In the genomic region with DNA sequence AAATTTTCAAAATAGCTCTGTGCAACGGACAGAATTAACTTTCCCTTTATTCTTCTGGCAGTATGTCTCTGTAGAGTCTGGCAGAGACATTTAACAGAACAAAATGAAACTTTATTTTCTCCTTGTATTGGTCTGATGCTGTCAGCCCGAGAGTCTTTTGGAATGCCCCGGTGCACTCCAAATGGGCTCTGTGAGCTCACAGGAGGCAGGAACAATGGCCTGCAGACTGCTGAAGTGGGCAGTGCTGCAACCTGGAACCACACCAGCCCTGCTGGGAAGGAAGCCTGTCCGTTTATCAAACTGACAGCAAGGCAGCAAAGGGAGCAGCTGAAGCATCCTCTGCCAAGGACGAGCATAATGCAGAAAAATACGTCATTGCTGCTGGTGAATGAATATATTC, we compare ENCODE assay signal across 10 cellular contexts.
A peak's percentile ranks its signal among the peaks of the same experiment; 100 is the strongest.
DNase-seq lines count a peak whose midpoint lies in the region; ATAC-seq and TF ChIP-seq lines count a peak whose summit lies in the region.
"Had no signal": no experiment of that assay in that cellular context is flagged by ENCODE, and none has a peak within 500 bp of the region (broad histone marks: within the 10 kb centered on the region; RNA-seq: fewer than 3 reads in every experiment).

No MANE protein-coding gene starts in this region.

- peak overlapping the region; percentile 78 for H2AFZ ChIP-seq in fibroblast of lung (ENCODE audit: low read length)

- peak; percentile 46 for DNase-seq in M059J (ENCODE audit: low read depth)
- peak; percentile 71 to 79 for DNase-seq in fibroblast of lung (ENCODE audit: low read depth in 2 of 2)
- peak; percentile 8 for DNase-seq in thoracic aorta (ENCODE audit: low spot score)
- no peak for DNase-seq in amniotic stem cell (lab: John Stamatoyannopoulos, UW)
- no peak for DNase-seq in activated T-cell treated with anti-CD3 and anti-CD28 coated beads for 4 hours
- no peak for DNase-seq in glutamatergic neuron
- DNase-seq: NCI-H146, T-helper 2 cell had no signal

- no peaks in the 10 kb centered on the region for H3K27me3 Mint-ChIP-seq in glutamatergic neuron (ENCODE audit: unreplicated experiment)

- H3K4me1 ChIP-seq in fibroblast of lung (ENCODE audit: control insufficient read depth, extremely low read depth, insufficient read depth, low read length) (peaks cover 3% of the 10 kb centered on the region), muscle layer of colon (ENCODE audit: insufficient read depth, low read length) (peaks cover 23% of the 10 kb centered on the region), thoracic aorta (ENCODE audit: control insufficient read depth in 1 of 2, low read depth in 2 of 2) (peaks cover 3 to 38% of the 10 kb centered on the region in 2 donors)

- H3K4me2 ChIP-seq in fibroblast of lung (ENCODE audit: extremely low read depth, insufficient read depth, low read length) = peak overlapping the region; percentile 53

- H3K36me3 ChIP-seq in fibroblast of lung (ENCODE audit: control insufficient read depth, insufficient read depth, low read length) (no peaks in the 10 kb centered on the region), muscle layer of colon (ENCODE audit: insufficient read depth, low read length) (no peaks in the 10 kb centered on the region), thoracic aorta (no peaks in the 10 kb centered on the region)

- no peaks in the 10 kb centered on the region for H4K20me1 ChIP-seq in fibroblast of lung (ENCODE audit: control insufficient read depth, extremely low read depth, insufficient read depth, low read length)

- TF ChIP-seq CTCF in fibroblast of lung (conservative IDR thresholded peaks at IDR 0.05 in 1 of 2, IDR thresholded peaks at IDR 0.05 in 1 of 2; ENCODE audit: low read depth in 1 of 2, low read length in 2 of 2) = no peak
- no peak for TF ChIP-seq CTCF in thoracic aorta (IDR thresholded peaks at IDR 0.05)
- no peak for TF ChIP-seq CTCF in glutamatergic neuron (IDR thresholded peaks at IDR 0.05; ENCODE audit: partially characterized antibody, unreplicated experiment)

- H3K4me3 Mint-ChIP-seq in glutamatergic neuron (ENCODE audit: unreplicated experiment) = no peak overlapping the region

- H3K27ac ChIP-seq in fibroblast of lung (ENCODE audit: insufficient read depth, low read length) (peak overlapping the region; percentile 30), muscle layer of colon (ENCODE audit: low read depth, low read length) (peak overlapping the region; percentile 79), thoracic aorta (peak overlapping the region; percentile 56 to 57)

- no peaks in the 10 kb centered on the region for H3K36me3 Mint-ChIP-seq in glutamatergic neuron (ENCODE audit: unreplicated experiment)

- no peak for ATAC-seq in thoracic aorta (ENCODE audit: insufficient number of reproducible peaks, low FRiP score, low read depth)
- ATAC-seq in HG03460 (IDR thresholded peaks at IDR 0.05; ENCODE audit: unreplicated experiment) = no peak

- no peak overlapping the region for H3K27ac Mint-ChIP-seq in glutamatergic neuron (ENCODE audit: unreplicated experiment)

- H3K9me3 Mint-ChIP-seq in glutamatergic neuron (ENCODE audit: unreplicated experiment) = no peaks in the 10 kb centered on the region

- no peaks in the 10 kb centered on the region for H3K79me2 ChIP-seq in fibroblast of lung (ENCODE audit: control insufficient read depth, insufficient read depth, low read length)

- H3K9me3 ChIP-seq in fibroblast of lung (ENCODE audit: control insufficient read depth, insufficient read depth, low read depth, low read length) (no peaks in the 10 kb centered on the region), muscle layer of colon (ENCODE audit: low read length) (no peaks in the 10 kb centered on the region), thoracic aorta (no peaks in the 10 kb centered on the region)

- H3K9ac ChIP-seq in fibroblast of lung (ENCODE audit: insufficient read depth, low read length) (no peak overlapping the region), muscle layer of colon (ENCODE audit: low read length) (no peak overlapping the region)

- H3K27me3 ChIP-seq in fibroblast of lung (ENCODE audit: control insufficient read depth, insufficient read depth, low read length) (no peaks in the 10 kb centered on the region), muscle layer of colon (ENCODE audit: control insufficient read depth in 1 of 2, insufficient read depth in 2 of 2, low read length in 2 of 2) (no peaks in the 10 kb centered on the region), thoracic aorta (replicated peaks; ENCODE audit: insufficient read depth) (no peaks in the 10 kb centered on the region)

- H3K4me3 ChIP-seq in fibroblast of lung (replicated peaks in 1 of 4; ENCODE audit: control extremely low read depth in 1 of 4, insufficient read depth in 1 of 4, low read depth in 3 of 4, low read length in 4 of 4) = peak overlapping the region; percentile 26 to 44 (median 37)
- H3K4me3 ChIP-seq in muscle layer of colon (ENCODE audit: low read depth in 1 of 2, low read length in 2 of 2) = peak overlapping the region; percentile 18 to 45
- peak overlapping the region; percentile 54 for H3K4me3 ChIP-seq in thoracic aorta

- H3K4me1 Mint-ChIP-seq in glutamatergic neuron (ENCODE audit: low read depth, unreplicated experiment) = peaks cover 4% of the 10 kb centered on the region

Comparison
In these comparisons a context has a peak if more than half of its experiments do, and no peak if none do; other contexts are left out.
1. DNase-seq: peak in M059J (single experiment), fibroblast of lung (2 of 2) and thoracic aorta (single experiment); none in amniotic stem cell (single experiment), activated T-cell treated with anti-CD3 and anti-CD28 coated beads for 4 hours (single experiment) and glutamatergic neuron (single experiment).
2. Peak in every context shown above with its lines, with median percentiles within 50 percentile points of each other: H3K27ac ChIP-seq and H3K4me3 ChIP-seq.